18 cellular contexts compared by ENCODE assay signal in genomic region chr5:14158890-14159666, GRCh38. TPM values are rescaled to one million over a fixed set of nuclear protein-coding genes. Genes with fewer than 3 reads are reported as not detected.
DNase-seq lines count a peak whose midpoint lies in the region; ATAC-seq and TF ChIP-seq lines count a peak whose summit lies in the region.
"Had no signal": no experiment of that assay in that cellular context is flagged by ENCODE, and none has a peak within 500 bp of the region (broad histone marks: within the 10 kb centered on the region; RNA-seq: fewer than 3 reads in every experiment).

No MANE protein-coding gene starts in this region.

- H3K27me3 Mint-ChIP-seq in progenitor cell of endocrine pancreas: no peaks in the 10 kb centered on the region
- peaks cover 5% of the 10 kb centered on the region for H3K27me3 Mint-ChIP-seq in activated CD8-positive, alpha-beta memory T cell treated with anti-CD3 and anti-CD28 coated beads, Interleukin-2, amount 10 ng/mL, durations not matched to agents 7 days and 5 days

- DNase-seq in brain microvascular endothelial cell: no peak
- DNase-seq in progenitor cell of endocrine pancreas (ENCODE audit: low spot score, unreplicated experiment): no peak
- DNase-seq in heart left ventricle: no peak
- DNase-seq in activated CD8-positive, alpha-beta memory T cell treated with anti-CD3 and anti-CD28 coated beads, Interleukin-2, amount 10 ng/mL, durations not matched to agents 7 days and 5 days: no peak
- no peak for DNase-seq in activated CD8-positive, alpha-beta memory T cell treated with anti-CD3 and anti-CD28 coated beads, Interleukin-2, amount 50 U/mL, for 48 hours
- DNase-seq: CD4-positive, alpha-beta memory T cell; DMS79 treated with DMSO at 0.1 percent for 48 hours; GDM1; H7; NCI-H226; NK-92 treated with Interleukin-12 subunit alpha and Interleukin-12 subunit beta, amount 100 ng/mL, for 24 hours; OCI-M1 had no signal

- no peaks in the 10 kb centered on the region for H3K9me2 ChIP-seq in DOHH2 (replicated peaks; ENCODE audit: control insufficient read depth, low read length)
- H3K9me2 ChIP-seq in Loucy (replicated peaks; ENCODE audit: low read depth, low read length): no peaks in the 10 kb centered on the region

- H3K4me2 ChIP-seq in DOHH2 (ENCODE audit: low read length) (peak overlapping the region; percentile 53), Loucy (ENCODE audit: low read depth, low read length, poor library complexity, severe bottlenecking) (peak overlapping the region; percentile 14)

- 91 to 95% (median 94%) methylated on average over 11 of the region's 11 CpGs for WGBS in heart left ventricle, 4 donors

- H3K9me3 Mint-ChIP-seq in progenitor cell of endocrine pancreas (ENCODE audit: low read depth): peaks cover 7% of the 10 kb centered on the region
- H3K9me3 Mint-ChIP-seq in activated CD8-positive, alpha-beta memory T cell treated with anti-CD3 and anti-CD28 coated beads, Interleukin-2, amount 10 ng/mL, durations not matched to agents 7 days and 5 days (ENCODE audit: low read depth): no peaks in the 10 kb centered on the region

- H3K79me2 ChIP-seq in DOHH2 (ENCODE audit: control insufficient read depth, low read length): peaks cover 98% of the 10 kb centered on the region
- H3K79me2 ChIP-seq in Loucy (ENCODE audit: insufficient read depth, low read length): peaks cover 100% of the 10 kb centered on the region

- H2AFZ ChIP-seq in Loucy (ENCODE audit: low read length): no peak overlapping the region

- no peak for TF ChIP-seq CTCF in DOHH2 (IDR thresholded peaks at IDR 0.05; ENCODE audit: low read depth, low read length, poor library complexity, severe bottlenecking)
- TF ChIP-seq CTCF in Loucy (conservative IDR thresholded peaks at IDR 0.05; ENCODE audit: low read length): no peak
- TF ChIP-seq CTCF in brain microvascular endothelial cell (IDR thresholded peaks at IDR 0.05; ENCODE audit: low read depth, low read length, missing control alignments): no peak
- no peak for TF ChIP-seq CTCF in progenitor cell of endocrine pancreas (IDR thresholded peaks at IDR 0.05; ENCODE audit: unreplicated experiment)
- TF ChIP-seq CTCF in heart left ventricle (IDR thresholded peaks at IDR 0.05): no peak

- peak overlapping the region; percentile 43 for H3K4me3 ChIP-seq in DOHH2 (ENCODE audit: low read length)
- no peak overlapping the region for H3K4me3 ChIP-seq in Loucy (ENCODE audit: low read length, poor library complexity, severe bottlenecking)
- no peak overlapping the region for H3K4me3 ChIP-seq in brain microvascular endothelial cell (ENCODE audit: low read depth, low read length)
- no peak overlapping the region for H3K4me3 ChIP-seq in heart left ventricle
- H3K4me3 ChIP-seq: K562, SK-N-MC had no signal

- intact Hi-C loops in heart left ventricle (cut with DNase I): loop anchor here in 1 of 10 donors (10.0 kb wide), 1 partner anchor 46 kb away; no protein-coding TSS in a partner anchor

- H3K9me3 ChIP-seq in DOHH2 (ENCODE audit: control insufficient read depth, insufficient read depth, low read length) (peaks cover 8% of the 10 kb centered on the region; the same call in 1 of the 2 replicates), Loucy (ENCODE audit: insufficient read depth, low read depth, low read length) (peaks cover 8% of the 10 kb centered on the region; the same call in 1 of the 2 replicates), heart left ventricle (peaks cover 0 to 5% (median 0%) of the 10 kb centered on the region in 12 donors)

- in situ Hi-C loops in brain microvascular endothelial cell (cut with HindIII; ENCODE audit: low pct_ligation_motif_present, low sequenced_read_pairs): no loop called here

- H4K20me1 ChIP-seq in DOHH2 (ENCODE audit: control insufficient read depth, insufficient read depth, low read depth, low read length): peaks cover 4% of the 10 kb centered on the region; the same call in 1 of the 2 replicates
- peaks cover 36% of the 10 kb centered on the region for H4K20me1 ChIP-seq in Loucy (ENCODE audit: insufficient read depth, low read length, poor library complexity, severe bottlenecking)

- H3K27ac Mint-ChIP-seq in progenitor cell of endocrine pancreas: peak overlapping the region; percentile 46
- H3K27ac Mint-ChIP-seq in activated CD8-positive, alpha-beta memory T cell treated with anti-CD3 and anti-CD28 coated beads, Interleukin-2, amount 10 ng/mL, durations not matched to agents 7 days and 5 days: no peak overlapping the region

- no peak overlapping the region for H3K4me3 Mint-ChIP-seq in progenitor cell of endocrine pancreas (ENCODE audit: low read depth)
- no peak overlapping the region for H3K4me3 Mint-ChIP-seq in activated CD8-positive, alpha-beta memory T cell treated with anti-CD3 and anti-CD28 coated beads, Interleukin-2, amount 10 ng/mL, durations not matched to agents 7 days and 5 days
- H3K4me3 Mint-ChIP-seq: CD4-positive, alpha-beta memory T cell had no signal

- CTCF ChIA-PET in activated CD8-positive, alpha-beta memory T cell treated with anti-CD3 and anti-CD28 coated beads, Interleukin-2, amount 10 ng/mL, durations not matched to agents 7 days and 5 days (lab: Charles Lee): no interaction called here

- H3K27me3 ChIP-seq in DOHH2 (ENCODE audit: control insufficient read depth, low read length) (no peaks in the 10 kb centered on the region), Loucy (ENCODE audit: insufficient read depth, low read length, poor library complexity, severe bottlenecking) (no peaks in the 10 kb centered on the region), brain microvascular endothelial cell (replicated peaks) (no peaks in the 10 kb centered on the region), heart left ventricle (no peaks in the 10 kb centered on the region)

- H3K27ac ChIP-seq in DOHH2 (ENCODE audit: low read depth, low read length) (no peak overlapping the region), brain microvascular endothelial cell (peak overlapping the region; percentile 22), heart left ventricle (peak overlapping the region in 1 of 12 donors; percentile 87)
- H3K27ac ChIP-seq: SK-N-MC had no signal

- H3K9ac ChIP-seq in Loucy (ENCODE audit: low read depth, low read length, poor library complexity, severe bottlenecking): no peak overlapping the region

- ATAC-seq in heart left ventricle (no peak), GM21381 (IDR thresholded peaks at IDR 0.05; ENCODE audit: unreplicated experiment) (no peak)
- ATAC-seq in activated CD8-positive, alpha-beta memory T cell treated with anti-CD3 and anti-CD28 coated beads, Interleukin-2, amount 10 ng/mL, durations not matched to agents 7 days and 5 days: no peak
- ATAC-seq: K562, Right ventricle myocardium inferior had no signal

- H3K4me1 ChIP-seq in DOHH2 (ENCODE audit: control insufficient read depth, low read length) (peaks cover 70% of the 10 kb centered on the region), Loucy (ENCODE audit: insufficient read depth, low read length, poor library complexity, severe bottlenecking) (peaks cover 53% of the 10 kb centered on the region), heart left ventricle (peaks cover 16 to 68% (median 56%) of the 10 kb centered on the region in 12 donors)

- H3F3A ChIP-seq in DOHH2 (ENCODE audit: control insufficient read depth, insufficient read depth): peaks cover 8% of the 10 kb centered on the region
- H3F3A ChIP-seq in Loucy (ENCODE audit: low read depth): no peaks in the 10 kb centered on the region

- no peak for TF ChIP-seq POLR2A in heart left ventricle (IDR thresholded peaks at IDR 0.05)

- peaks cover 7% of the 10 kb centered on the region for H3K36me3 Mint-ChIP-seq in progenitor cell of endocrine pancreas (ENCODE audit: insufficient read depth)
- no peaks in the 10 kb centered on the region for H3K36me3 Mint-ChIP-seq in activated CD8-positive, alpha-beta memory T cell treated with anti-CD3 and anti-CD28 coated beads, Interleukin-2, amount 10 ng/mL, durations not matched to agents 7 days and 5 days
- H3K36me3 Mint-ChIP-seq: CD4-positive, alpha-beta memory T cell had no signal

- H3K4me1 Mint-ChIP-seq in progenitor cell of endocrine pancreas (ENCODE audit: low read depth): peaks cover 27% of the 10 kb centered on the region
- no peaks in the 10 kb centered on the region for H3K4me1 Mint-ChIP-seq in activated CD8-positive, alpha-beta memory T cell treated with anti-CD3 and anti-CD28 coated beads, Interleukin-2, amount 10 ng/mL, durations not matched to agents 7 days and 5 days
- H3K4me1 Mint-ChIP-seq: CD4-positive, alpha-beta memory T cell had no signal

- H3K36me3 ChIP-seq in DOHH2 (ENCODE audit: control insufficient read depth, low read length) (no peaks in the 10 kb centered on the region), Loucy (ENCODE audit: insufficient read depth, low read length) (no peaks in the 10 kb centered on the region), brain microvascular endothelial cell (replicated peaks) (peaks cover 3% of the 10 kb centered on the region), heart left ventricle (no peaks in the 10 kb centered on the region)

RNA-seq across cellular contexts. Expression of gene TRIO, which starts 15.9 kb away (rescaled TPM):
- total RNA-seq in progenitor cell of endocrine pancreas (163 and 168 TPM in 2 replicates), heart left ventricle (10 to 100 TPM; 45.4 to 99.1 (median 63.2) TPM)
- polyA plus RNA-seq in heart left ventricle: 10 to 100 TPM; 35.2 to 50.9 TPM
- total RNA-seq in activated CD8-positive, alpha-beta memory T cell treated with anti-CD3 and anti-CD28 coated beads, Interleukin-2, amount 10 ng/mL, durations not matched to agents 7 days and 5 days: 10 to 100 TPM in 1 of 2 experiments, 1 to 10 TPM in 1; 5.7 to 15.7 TPM
